19 cellular contexts compared by ENCODE assay signal in the genomic region with DNA sequence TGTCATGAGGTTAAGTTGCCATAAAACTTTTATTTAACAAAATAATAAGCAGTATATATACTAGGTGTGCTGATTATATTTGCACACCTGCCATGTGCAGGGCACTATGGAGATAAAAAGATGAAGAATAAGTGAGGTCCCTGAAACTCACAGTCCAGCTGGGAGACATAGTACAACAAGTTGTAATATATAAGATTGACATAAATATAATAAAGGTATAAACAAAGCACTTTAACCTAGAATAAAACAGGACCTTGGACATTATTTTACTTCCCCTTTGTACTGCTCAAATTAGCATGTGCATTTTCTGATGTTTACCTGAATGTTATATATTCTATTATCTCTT. TPM values are rescaled to one million over a fixed set of nuclear protein-coding genes. Genes with fewer than 3 reads are reported as not detected.
DNase-seq lines count a peak whose midpoint lies in the region; ATAC-seq, FAIRE-seq and TF ChIP-seq lines count a peak whose summit lies in the region.
"Had no signal": no experiment of that assay in that cellular context is flagged by ENCODE, and none has a peak within 500 bp of the region (broad histone marks: within the 10 kb centered on the region; RNA-seq: fewer than 3 reads in every experiment).

No MANE protein-coding gene starts in this region.

- POLR2A ChIA-PET in MCF 10A (lab: Yijun Ruan, JAX): interaction anchor here (1.0 to 9.8 kb wide), 2 partner anchors 15 to 17 kb away, joined by 3 to 176 read pairs; no protein-coding TSS in a partner anchor
- POLR2A ChIA-PET in T-cell (lab: Charles Lee): interaction anchor here (0.6 to 2.7 kb wide), 3 partner anchors 38 to 65 kb away, joined by 3 to 18 read pairs (median 3); no protein-coding TSS in a partner anchor

- H3K9me3 Mint-ChIP-seq in MCF 10A (ENCODE audit: unreplicated experiment) (no peaks in the 10 kb centered on the region), T-cell (no peaks in the 10 kb centered on the region)

- TF ChIP-seq POLR2A in breast epithelium (IDR thresholded peaks at IDR 0.05): no peak

- H3K4me3 Mint-ChIP-seq in MCF 10A (ENCODE audit: unreplicated experiment) (no peak overlapping the region), T-cell (peak overlapping the region; percentile 50 to 98 (median 96))
- H3K4me3 Mint-ChIP-seq: mesothelial cell of epicardium had no signal

- H3K36me3 ChIP-seq in breast epithelium (no peaks in the 10 kb centered on the region), keratinocyte (ENCODE audit: control insufficient read depth in 2 of 2, extremely low read depth in 1 of 2, insufficient read depth in 2 of 2, low read length in 2 of 2) (peaks cover 0 to 8% of the 10 kb centered on the region in 2 experiments)
- H3K36me3 ChIP-seq: right atrium auricular region had no signal

- FAIRE-seq in keratinocyte (lab: Jason Lieb, UNC): no peak
- FAIRE-seq: islet of Langerhans had no signal

- H3K36me3 Mint-ChIP-seq in MCF 10A (ENCODE audit: insufficient read depth, unreplicated experiment) (peaks cover 3% of the 10 kb centered on the region), T-cell (peaks cover 15% of the 10 kb centered on the region)
- H3K36me3 Mint-ChIP-seq: mesothelial cell of epicardium had no signal

- H4K20me1 ChIP-seq in keratinocyte (ENCODE audit: control insufficient read depth, extremely low read depth, insufficient read depth, low read length): peaks cover 29% of the 10 kb centered on the region

- dilution Hi-C loops in keratinocyte (cut with MboI; ENCODE audit: extremely low pct_ligation_motif_present, low sequenced_read_pairs): no loop called here

- H3K27ac Mint-ChIP-seq in MCF 10A (ENCODE audit: low read depth, unreplicated experiment): peak overlapping the region; percentile 57
- peak overlapping the region; percentile 85 to 89 for H3K27ac Mint-ChIP-seq in T-cell
- H3K27ac Mint-ChIP-seq: mesothelial cell of epicardium had no signal

- intact Hi-C loops in MCF 10A (cut with micrococcal nuclease) (no loop called here), breast epithelium (cut with DNase I; ENCODE audit: low total_unique reads) (no loop called here), left cardiac atrium (cut with DNase I) (no loop called here)

- H2AFZ ChIP-seq in keratinocyte (ENCODE audit: control insufficient read depth, low read length): no peak overlapping the region

- H3K4me3 ChIP-seq in breast epithelium: no peak overlapping the region
- no peak overlapping the region for H3K4me3 ChIP-seq in keratinocyte (ENCODE audit: control insufficient read depth in 2 of 3, extremely low read depth in 1 of 3, insufficient read depth in 2 of 3, low read depth in 1 of 3, low read length in 3 of 3)
- H3K4me3 ChIP-seq: right atrium auricular region had no signal

- H3K9me1 ChIP-seq in keratinocyte (ENCODE audit: control insufficient read depth, extremely low read depth, insufficient read depth, low read length): peaks cover 3% of the 10 kb centered on the region

- BruUV-seq in MCF 10A (replicated peaks; lab: Mats Ljungman, UMichigan): no TSS peak

- CTCF ChIA-PET in MCF 10A (lab: Yijun Ruan, JAX): interaction anchor here (1.0 to 12.2 kb wide), 3 partner anchors 10 to 119 kb away, joined by 3 to 211 read pairs (median 7); no protein-coding TSS in a partner anchor
- CTCF ChIA-PET in T-cell (lab: Charles Lee): interaction anchor here (0.9 to 1.6 kb wide), 2 partner anchors 36 to 109 kb away, joined by 3 read pairs; no protein-coding TSS in a partner anchor

- ATAC-seq in T-cell (replicated peaks in 1 of 4): no peak
- no peak for ATAC-seq in left cardiac atrium
- ATAC-seq in GM18858 (IDR thresholded peaks at IDR 0.05; ENCODE audit: unreplicated experiment): no peak
- ATAC-seq: activated CD4-positive, CD25-positive, alpha-beta regulatory T cell treated with anti-CD3 and anti-CD28 coated beads, Interleukin-2, amount 50 U/mL, for 24 hours had no signal

- H3K27me3 ChIP-seq in breast epithelium (no peaks in the 10 kb centered on the region), keratinocyte (ENCODE audit: control insufficient read depth, extremely low read depth, insufficient read depth, low read length) (no peaks in the 10 kb centered on the region)
- H3K27me3 ChIP-seq: right atrium auricular region had no signal

- H3K9me3 ChIP-seq in breast epithelium (no peaks in the 10 kb centered on the region), keratinocyte (ENCODE audit: control insufficient read depth, low read depth, low read length) (no peaks in the 10 kb centered on the region)
- H3K9me3 ChIP-seq: right atrium auricular region had no signal

- no peak overlapping the region for H3K4me2 ChIP-seq in keratinocyte (ENCODE audit: control insufficient read depth, extremely low read depth, insufficient read depth, low read depth, low read length)

- TF ChIP-seq CTCF in MCF 10A (IDR thresholded peaks at IDR 0.05; ENCODE audit: unreplicated experiment) (no peak), breast epithelium (IDR thresholded peaks at IDR 0.05) (no peak), keratinocyte (optimal IDR thresholded peaks at IDR 0.05 in 1 of 3, IDR thresholded peaks at IDR 0.05 in 1 of 3, conservative IDR thresholded peaks at IDR 0.05 in 1 of 3; ENCODE audit: extremely low read depth in 1 of 3, insufficient read depth in 2 of 3, low read length in 3 of 3) (no peak)

- H3K4me1 ChIP-seq in breast epithelium (no peaks in the 10 kb centered on the region), keratinocyte (ENCODE audit: control insufficient read depth, extremely low read depth, insufficient read depth, low read length) (peaks cover 52% of the 10 kb centered on the region)

- H3K27ac ChIP-seq in breast epithelium (no peak overlapping the region), keratinocyte (ENCODE audit: control insufficient read depth, insufficient read depth, low read length) (peak overlapping the region; percentile 8)
- H3K27ac ChIP-seq: right atrium auricular region had no signal

- H3K9ac ChIP-seq in keratinocyte (ENCODE audit: control insufficient read depth, extremely low read depth, insufficient read depth, low read length): no peak overlapping the region

- H3K4me1 Mint-ChIP-seq in MCF 10A (ENCODE audit: insufficient read depth, unreplicated experiment) (peaks cover 56% of the 10 kb centered on the region), T-cell (peaks cover 66 to 82% (median 72%) of the 10 kb centered on the region in 3 donors)

- H3K27me3 Mint-ChIP-seq in MCF 10A (ENCODE audit: insufficient read depth, unreplicated experiment) (no peaks in the 10 kb centered on the region), T-cell (no peaks in the 10 kb centered on the region)

- no peak for DNase-seq in MCF 10A (ENCODE audit: unreplicated experiment)
- DNase-seq in breast epithelium (ENCODE audit: low spot score in 2 of 2): no peak
- no peak for DNase-seq in T-cell
- DNase-seq in keratinocyte (ENCODE audit: low read depth, low spot score): no peak
- DNase-seq in left cardiac atrium: no peak
- DNase-seq in stimulated activated CD8-positive, alpha-beta memory T cell treated with anti-CD3 and anti-CD28 coated beads, Interleukin-4, amount 100 ng/mL, for 48 hours: no peak
- no peak for DNase-seq in NCI-H1930 (lab: John Stamatoyannopoulos, UW)
- DNase-seq: activated CD8-positive, alpha-beta memory T cell treated with anti-CD3 and anti-CD28 coated beads, Interleukin-2, amount 50 U/mL, for 48 hours; amniotic stem cell; caudate nucleus; effector CD8-positive, alpha-beta T cell; NCI-H446 treated with DMSO at 0.1 percent for 48 hours; Right ventricle myocardium superior; T-helper 9 cell had no signal

- peaks cover 99% of the 10 kb centered on the region for H3K79me2 ChIP-seq in keratinocyte (ENCODE audit: control insufficient read depth, insufficient read depth, low read length)

RNA-seq across cellular contexts. Expression of a gene that starts 6.2 kb away (rescaled TPM):
- total RNA-seq in MCF 10A (2022): 27.2 and 51.6 TPM in 2 replicates
- 10 to 100 TPM; 13.3 to 24.3 (median 24.1) TPM for total RNA-seq in breast epithelium
- total RNA-seq in T-cell: 100 to 1,000 TPM; 101 to 120 (median 117) TPM
- polyA plus RNA-seq in keratinocyte: 33.6 to 81.3 TPM (median 46.1 TPM) in 3 replicates
- 30.4 TPM for polyA plus RNA-seq in keratinocyte (2011; ENCODE audit: low read depth)
- 46.4 and 88.3 TPM in 2 replicates for polyA plus RNA-seq in keratinocyte (2011; cell fraction: cytosol; rRNA removed)
- polyA plus RNA-seq in keratinocyte (2011; cell fraction: nucleus; rRNA removed): 43.9 and 57.0 TPM in 2 replicates
- polyA plus RNA-seq in keratinocyte (2012; ENCODE audit: low replicate concordance): 55.1 and 72.2 TPM in 2 replicates
- 3.4 to 32.1 TPM (median 12.9 TPM) in 3 replicates for polyA minus RNA-seq in keratinocyte
- polyA minus RNA-seq in keratinocyte (2011; cell fraction: cytosol; rRNA and poly(A)+ RNA removed): 39.1 TPM
- 15.8 and 31.2 TPM in 2 replicates for polyA minus RNA-seq in keratinocyte (2011; cell fraction: nucleus; rRNA and poly(A)+ RNA removed)
- 10 to 100 TPM; 12.2 to 18.0 TPM for total RNA-seq in left cardiac atrium
